In genomic region chr2:219104107-219105050, GRCh38 we compare ENCODE assay signal across 8 cellular contexts. TPM values are rescaled to one million over a fixed set of nuclear protein-coding genes. Genes with fewer than 3 reads are reported as not detected.
DNase-seq lines count a peak whose midpoint lies in the region; ATAC-seq, FAIRE-seq and TF ChIP-seq lines count a peak whose summit lies in the region.

No MANE protein-coding gene starts in this region.

- no peak for ATAC-seq in GM19324 (IDR thresholded peaks at IDR 0.05; ENCODE audit: low FRiP score, unreplicated experiment)

- POLR2A ChIA-PET in BJ (lab: Charles Lee) = no interaction called here

- no peaks in the 10 kb centered on the region for H3K27me3 ChIP-seq in BJ (ENCODE audit: control insufficient read depth, insufficient read depth, low read length)

- H3K4me3 Mint-ChIP-seq in glutamatergic neuron (ENCODE audit: unreplicated experiment) = no peak overlapping the region

- TF ChIP-seq POLR2A in GM12892 (IDR thresholded peaks at IDR 0.05; ENCODE audit: low read depth, low read length) = no peak

- H3K27ac Mint-ChIP-seq in glutamatergic neuron (ENCODE audit: unreplicated experiment) = no peak overlapping the region

- H3K9me3 Mint-ChIP-seq in glutamatergic neuron (ENCODE audit: unreplicated experiment) = peaks cover 2% of the 10 kb centered on the region

- TF ChIP-seq CTCF in BJ (IDR thresholded peaks at IDR 0.05; ENCODE audit: insufficient read depth, low read depth, low read length) (peak; percentile 80), VCaP (conservative IDR thresholded peaks at IDR 0.05) (peak; percentile 67), glutamatergic neuron (IDR thresholded peaks at IDR 0.05; ENCODE audit: partially characterized antibody, unreplicated experiment) (peak; percentile 93)

- no peaks in the 10 kb centered on the region for H3K36me3 Mint-ChIP-seq in glutamatergic neuron (ENCODE audit: unreplicated experiment)

- CTCF ChIA-PET in BJ (lab: Yijun Ruan, JAX) = interaction anchor here (0.7 to 6.7 kb wide), 22 partner anchors 8 to 78 kb away, joined by 3 to 46 read pairs (median 5); no protein-coding TSS in a partner anchor

- H3K27me3 Mint-ChIP-seq in glutamatergic neuron (ENCODE audit: unreplicated experiment) = no peaks in the 10 kb centered on the region

- H3K4me3 ChIP-seq in BJ (ENCODE audit: low read depth, low read length) = no peak overlapping the region

- H3K36me3 ChIP-seq in BJ (ENCODE audit: control insufficient read depth, insufficient read depth, low read length) = no peaks in the 10 kb centered on the region

- peak; percentile 40 for DNase-seq in BJ (ENCODE audit: low read depth)
- DNase-seq in GM12892 (ENCODE audit: insufficient read length) = peak; percentile 34
- peak; percentile 33 for DNase-seq in MV-4-11 (lab: John Stamatoyannopoulos, UW)
- no peak for DNase-seq in glutamatergic neuron
- DNase-seq in superior temporal gyrus (ENCODE audit: extremely low spot score) = peak; percentile 32
- DNase-seq in midbrain (lab: John Stamatoyannopoulos, UW) = no peak

- peak; percentile 88 for FAIRE-seq in GM12892 (lab: Jason Lieb, UNC)

- peaks cover 9% of the 10 kb centered on the region for H3K4me1 Mint-ChIP-seq in glutamatergic neuron (ENCODE audit: low read depth, unreplicated experiment)

- H3K27ac ChIP-seq in VCaP = no peak overlapping the region

RNA-seq across cellular contexts. Expression of gene IHH, which starts 43.7 kb away (rescaled TPM):
- polyA plus RNA-seq in BJ (2011; rRNA removed) = 0.05 TPM in 2 replicates
- polyA minus RNA-seq in BJ (2011; rRNA and poly(A)+ RNA removed) = 0.19 TPM in 1 of 2 replicates, not detected in the other
- polyA plus RNA-seq in GM12892 (2012; ENCODE audit: missing spikeins) = not detected
- total RNA-seq in glutamatergic neuron (ENCODE audit: unreplicated experiment) = not detected

RNA-seq across cellular contexts. Expression of gene NHEJ1, which starts 56.2 kb away (rescaled TPM):
- polyA plus RNA-seq in BJ (2011; rRNA removed) = 23.9 and 24.1 TPM in 2 replicates
- polyA minus RNA-seq in BJ (2011; rRNA and poly(A)+ RNA removed) = 18.7 and 31.1 TPM in 2 replicates
- polyA plus RNA-seq in GM12892 (2012; ENCODE audit: missing spikeins) = 11.1 TPM
- 24.8 TPM for total RNA-seq in glutamatergic neuron (ENCODE audit: unreplicated experiment)

Comparison
In these comparisons a context has a peak if more than half of its experiments do, and no peak if none do; other contexts are left out.
1. DNase-seq: peak in BJ (single experiment), GM12892 (single experiment), MV-4-11 (single experiment) and superior temporal gyrus (single experiment); none in glutamatergic neuron (single experiment) and midbrain (single experiment).
2. Peak in every context shown above with its lines, with median percentiles within 50 percentile points of each other: CTCF ChIP-seq.